Comparison of ENCODE assay signal across 8 cellular contexts in the genomic region with DNA sequence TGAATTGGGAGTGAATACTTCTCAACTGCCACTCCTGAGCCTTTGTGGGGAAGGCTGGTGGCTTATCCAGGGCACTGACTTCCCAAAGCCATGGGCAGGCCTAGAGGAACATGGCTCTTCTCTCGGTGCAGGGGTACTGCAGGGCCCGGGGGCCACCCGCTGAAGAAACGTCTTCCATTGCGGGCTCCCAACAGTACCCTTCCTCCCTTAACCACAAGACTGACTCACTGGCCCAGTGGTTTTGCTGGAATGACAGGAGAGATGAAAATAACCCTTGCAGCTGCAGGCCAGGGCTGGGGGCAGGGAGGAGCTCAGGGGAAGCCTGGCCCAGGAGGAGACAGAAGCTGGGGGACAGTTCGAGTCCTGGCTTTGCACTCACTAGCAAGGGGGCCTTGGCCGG. TPM values are rescaled to one million over a fixed set of nuclear protein-coding genes. Genes with fewer than 3 reads are reported as not detected.
DNase-seq lines count a peak whose midpoint lies in the region; ATAC-seq and TF ChIP-seq lines count a peak whose summit lies in the region.

No MANE protein-coding gene starts in this region.

- H3K27me3 ChIP-seq in GM23248 (replicated peaks; ENCODE audit: insufficient read depth) (no peaks in the 10 kb centered on the region), duodenal mucosa (ENCODE audit: control insufficient read depth in 1 of 2, insufficient read depth in 2 of 2, low read length in 2 of 2) (no peaks in the 10 kb centered on the region), skeletal muscle satellite cell (ENCODE audit: control insufficient read depth, insufficient read depth, low read length) (no peaks in the 10 kb centered on the region)

- H3F3A ChIP-seq in GM23248 (ENCODE audit: insufficient read depth): peaks cover 45% of the 10 kb centered on the region

- no peak for ATAC-seq in HG03025 (IDR thresholded peaks at IDR 0.05; ENCODE audit: low FRiP score, unreplicated experiment)

- WGBS in GM23248 (ENCODE audit: low coverage in 1 of 2, low lambda C conversion rate in 2 of 2, missing lambda C conversion rate in 2 of 2), 2 experiments: 27 to 30% methylated on average over 7 of the region's 7 CpGs

- H3K36me3 ChIP-seq in GM23248 (ENCODE audit: low read depth) (no peaks in the 10 kb centered on the region), duodenal mucosa (ENCODE audit: control insufficient read depth in 1 of 2, insufficient read depth in 2 of 2, low read length in 2 of 2) (peaks cover 15 to 34% of the 10 kb centered on the region in 2 donors), skeletal muscle satellite cell (ENCODE audit: insufficient read depth, low read length) (peaks cover 11% of the 10 kb centered on the region)

- CTCF ChIA-PET in RWPE1 (lab: Yijun Ruan, JAX): interaction anchor here (0.6 to 1.0 kb wide), 2 partner anchors 29 to 181 kb away, joined by 3 to 4 read pairs; no protein-coding TSS in a partner anchor

- H3K9ac ChIP-seq in GM23248: peak overlapping the region; percentile 44
- no peak overlapping the region for H3K9ac ChIP-seq in duodenal mucosa (ENCODE audit: low read depth in 1 of 2, low read length in 2 of 2)
- H3K9ac ChIP-seq in skeletal muscle satellite cell (ENCODE audit: low read depth, low read length): peak overlapping the region; percentile 75

- in situ Hi-C loops in GM23248 (cut with MboI): loop anchor here (10.0 kb wide), 1 partner anchor 163 kb away; no protein-coding TSS in a partner anchor

- peak overlapping the region; percentile 38 for H3K4me3 ChIP-seq in GM23248
- H3K4me3 ChIP-seq in duodenal mucosa (ENCODE audit: low read depth in 1 of 2, low read length in 2 of 2): no peak overlapping the region
- peak overlapping the region; percentile 58 for H3K4me3 ChIP-seq in skeletal muscle satellite cell (ENCODE audit: low read length)

- H3K9me3 ChIP-seq in GM23248 (ENCODE audit: low read depth) (no peaks in the 10 kb centered on the region), duodenal mucosa (ENCODE audit: control insufficient read depth in 1 of 2, low read length in 2 of 2) (no peaks in the 10 kb centered on the region), skeletal muscle satellite cell (replicated peaks; ENCODE audit: low read length) (no peaks in the 10 kb centered on the region)

- no peak overlapping the region for H2AFZ ChIP-seq in GM23248

- POLR2A ChIA-PET in RWPE1 (lab: Yijun Ruan, JAX; ENCODE audit: low non-redundant PET): interaction anchor here (1.4 kb wide), 1 partner anchor 80 kb away, joined by 4 read pairs; a partner anchor contains a TSS

- peaks cover 28% of the 10 kb centered on the region for H3K79me2 ChIP-seq in GM23248 (ENCODE audit: insufficient read depth)

- peak; percentile 89 for DNase-seq in GM23248
- peak; percentile 78 for DNase-seq in RWPE1 (ENCODE audit: low spot score)
- DNase-seq in NCI-H526 treated with DMSO at 0.1 percent for 48 hours (lab: John Stamatoyannopoulos, UW): no peak
- no peak for DNase-seq in NCI-H524 (lab: John Stamatoyannopoulos, UW)
- no peak for DNase-seq in cerebellar cortex (ENCODE audit: low spot score)

- H3K4me2 ChIP-seq in GM23248 (ENCODE audit: unreplicated experiment) (peak overlapping the region; percentile 73), skeletal muscle satellite cell (ENCODE audit: low read length) (peak overlapping the region; percentile 82)

- peaks cover 53% of the 10 kb centered on the region for H3K4me1 ChIP-seq in GM23248 (ENCODE audit: insufficient read depth)
- peaks cover 16 to 22% of the 10 kb centered on the region in 2 donors for H3K4me1 ChIP-seq in duodenal mucosa (ENCODE audit: control insufficient read depth in 1 of 2, insufficient read depth in 2 of 2, low read length in 2 of 2)
- H3K4me1 ChIP-seq in skeletal muscle satellite cell (ENCODE audit: control insufficient read depth, insufficient read depth, low read length): peaks cover 88% of the 10 kb centered on the region

- TF ChIP-seq CTCF in RWPE1 (conservative IDR thresholded peaks at IDR 0.05; ENCODE audit: low read depth): no peak

- H3K27ac ChIP-seq in GM23248 (peak overlapping the region; percentile 59), RWPE1 (peak overlapping the region; percentile 96), duodenal mucosa (ENCODE audit: low read depth, low read length) (peak overlapping the region; percentile 56)

- H4K20me1 ChIP-seq in GM23248 (ENCODE audit: insufficient read depth): no peaks in the 10 kb centered on the region

- H3K9me2 ChIP-seq in GM23248 (ENCODE audit: insufficient read depth): no peaks in the 10 kb centered on the region

RNA-seq across cellular contexts. Expression of a gene that starts 13.5 kb away (rescaled TPM):
- total RNA-seq in GM23248 (2014; rRNA removed; shearing (Covaris generic)): 24.0 and 33.1 TPM in 2 replicates
- polyA plus RNA-seq in GM23248 (2016; fragmentation: Nextera tagmentation; extraction: Ambion mirVana): 104 and 109 TPM in 2 replicates
- total RNA-seq in skeletal muscle satellite cell (2012; rRNA removed): 23.1 and 36.3 TPM in 2 replicates

RNA-seq across cellular contexts. Expression of a gene that starts 38.9 kb away (rescaled TPM):
- total RNA-seq in GM23248 (2014; rRNA removed; shearing (Covaris generic)): 4.2 and 4.4 TPM in 2 replicates
- 5.0 and 6.5 TPM in 2 replicates for polyA plus RNA-seq in GM23248 (2016; fragmentation: Nextera tagmentation; extraction: Ambion mirVana)
- total RNA-seq in skeletal muscle satellite cell (2012; rRNA removed): 8.7 and 11.7 TPM in 2 replicates

Comparison
In these comparisons a context has a peak if more than half of its experiments do, and no peak if none do; other contexts are left out.
1. DNase-seq: peak in GM23248 (single experiment) and RWPE1 (single experiment); none in NCI-H526 treated with DMSO at 0.1 percent for 48 hours (single experiment), NCI-H524 (0 of 2) and cerebellar cortex (single experiment).
2. H3K4me3 ChIP-seq: peak in GM23248 (single experiment) and skeletal muscle satellite cell (single experiment); none in duodenal mucosa (0 of 2).
3. H3K9ac ChIP-seq: peak in GM23248 (single experiment) and skeletal muscle satellite cell (single experiment); none in duodenal mucosa (0 of 2).
4. Peak in every context shown above with its lines, with median percentiles within 50 percentile points of each other: H3K27ac ChIP-seq.